In genomic region chr14:91306547-91306946, GRCh38 we compare ENCODE assay signal across 23 cellular contexts.
DNase-seq lines count a peak whose midpoint lies in the region; ATAC-seq lines count a peak whose summit lies in the region.
"Had no signal": no experiment of that assay in that cellular context is flagged by ENCODE, and none has a peak within 500 bp of the region (broad histone marks: within the 10 kb centered on the region; RNA-seq: fewer than 3 reads in every experiment).

No MANE protein-coding gene starts in this region.

- ATAC-seq in CD4-positive, CD25-positive, alpha-beta regulatory T cell (ENCODE audit: low read depth in 2 of 2): no peak
- ATAC-seq in HG02678 (IDR thresholded peaks at IDR 0.05; ENCODE audit: unreplicated experiment): no peak
- ATAC-seq: right cardiac atrium had no signal

- H3K27me3 Mint-ChIP-seq in CD4-positive, CD25-positive, alpha-beta regulatory T cell: no peaks in the 10 kb centered on the region
- H3K27me3 Mint-ChIP-seq in CD4-positive, alpha-beta memory T cell: no peaks in the 10 kb centered on the region
- no peaks in the 10 kb centered on the region for H3K27me3 Mint-ChIP-seq in activated T-helper 1 cell treated with anti-CD3 and anti-CD28 coated beads, Interleukin-12 subunit alpha, Interleukin-12 subunit beta, Interleukin-2, Interleukin-4 antibody, amounts not matched to agents 30 ng/mL and 10 ng/mL and 1 ng/mL, durations not matched to agents 14 hours and 24 hours and 36 hours (ENCODE audit: insufficient read depth)

- H3K4me3 Mint-ChIP-seq in CD4-positive, CD25-positive, alpha-beta regulatory T cell: peak overlapping the region in 2 of 4 donors; percentile 16 to 64
- H3K4me3 Mint-ChIP-seq in CD4-positive, alpha-beta memory T cell: no peak overlapping the region
- no peak overlapping the region for H3K4me3 Mint-ChIP-seq in activated T-helper 1 cell treated with anti-CD3 and anti-CD28 coated beads, Interleukin-12 subunit alpha, Interleukin-12 subunit beta, Interleukin-2, Interleukin-4 antibody, amounts not matched to agents 30 ng/mL and 10 ng/mL and 1 ng/mL, durations not matched to agents 14 hours and 24 hours and 36 hours
- H3K4me3 Mint-ChIP-seq: neural progenitor cell had no signal

- H2BK120ac ChIP-seq in mesendoderm (ENCODE audit: low read depth, low read length): no peak overlapping the region

- peaks cover 4% of the 10 kb centered on the region for H3K79me1 ChIP-seq in mesendoderm (ENCODE audit: low read length)

- H3K4me3 ChIP-seq in CD4-positive, CD25-positive, alpha-beta regulatory T cell (ENCODE audit: low read depth, low read length): no peak overlapping the region
- no peak overlapping the region for H3K4me3 ChIP-seq in CD4-positive, alpha-beta memory T cell (ENCODE audit: low read length in 2 of 2)
- H3K4me3 ChIP-seq in iPS-18a (ENCODE audit: low read length) (no peak overlapping the region), H7 (ENCODE audit: insufficient read depth, low read depth, low read length) (no peak overlapping the region), mesendoderm (ENCODE audit: low read length) (no peak overlapping the region)
- H3K4me3 ChIP-seq: esophagus muscularis mucosa, GM23248, hepatocyte, left ventricle myocardium inferior, neural progenitor cell, SJSA1, transverse colon had no signal

- H4K5ac ChIP-seq in mesendoderm (ENCODE audit: low read length): no peak overlapping the region

- H3K27ac ChIP-seq in CD4-positive, CD25-positive, alpha-beta regulatory T cell (ENCODE audit: insufficient read depth, low read length, poor library complexity, severe bottlenecking): no peak overlapping the region
- no peak overlapping the region for H3K27ac ChIP-seq in CD4-positive, alpha-beta memory T cell (ENCODE audit: low read depth, low read length)
- peak overlapping the region; percentile 61 for H3K27ac ChIP-seq in iPS-18a (ENCODE audit: low read length)
- H3K27ac ChIP-seq in mesendoderm (ENCODE audit: low read depth, low read length): no peak overlapping the region
- H3K27ac ChIP-seq: esophagus muscularis mucosa, GM23248, hepatocyte, left ventricle myocardium inferior, neural progenitor cell, SJSA1, transverse colon had no signal

- no peaks in the 10 kb centered on the region for H3K79me2 ChIP-seq in mesendoderm (ENCODE audit: control insufficient read depth, insufficient read depth, low read length)
- H3K79me2 ChIP-seq: hepatocyte had no signal

- H3K36me3 ChIP-seq in CD4-positive, CD25-positive, alpha-beta regulatory T cell (ENCODE audit: control insufficient read depth, insufficient read depth, low read length): peaks cover 95% of the 10 kb centered on the region
- H3K36me3 ChIP-seq in CD4-positive, alpha-beta memory T cell (ENCODE audit: insufficient read depth, low read length): peaks cover 85% of the 10 kb centered on the region
- H3K36me3 ChIP-seq in iPS-18a (ENCODE audit: control insufficient read depth, low read depth, low read length) (peaks cover 30% of the 10 kb centered on the region), H7 (replicated peaks; ENCODE audit: control insufficient read depth, insufficient read depth, low read length) (peaks cover 24% of the 10 kb centered on the region), mesendoderm (ENCODE audit: control insufficient read depth, insufficient read depth, low read length) (peaks cover 13% of the 10 kb centered on the region)
- H3K36me3 ChIP-seq: neural progenitor cell, SJSA1 had no signal

- H3K9me3 ChIP-seq in CD4-positive, CD25-positive, alpha-beta regulatory T cell (ENCODE audit: control insufficient read depth in 2 of 2, low read length in 2 of 2): no peaks in the 10 kb centered on the region
- no peaks in the 10 kb centered on the region for H3K9me3 ChIP-seq in CD4-positive, alpha-beta memory T cell (ENCODE audit: control insufficient read depth in 1 of 2, low read length in 2 of 2)
- H3K9me3 ChIP-seq in iPS-18a (ENCODE audit: control insufficient read depth, low read depth, low read length): no peaks in the 10 kb centered on the region
- H3K9me3 ChIP-seq: esophagus muscularis mucosa, left ventricle myocardium inferior, SJSA1, transverse colon had no signal

- H3K18ac ChIP-seq in mesendoderm (ENCODE audit: low read length): no peak overlapping the region

- H3K9ac ChIP-seq in iPS-18a (ENCODE audit: low read length) (no peak overlapping the region), mesendoderm (ENCODE audit: low read length) (no peak overlapping the region)
- H3K9ac ChIP-seq: GM23248, neural progenitor cell had no signal

- no peaks in the 10 kb centered on the region for H3K27me3 ChIP-seq in CD4-positive, CD25-positive, alpha-beta regulatory T cell (ENCODE audit: control insufficient read depth, insufficient read depth, low read length)
- H3K27me3 ChIP-seq in CD4-positive, alpha-beta memory T cell (ENCODE audit: insufficient read depth, low read length): no peaks in the 10 kb centered on the region
- peaks cover 5% of the 10 kb centered on the region for H3K27me3 ChIP-seq in iPS-18a (ENCODE audit: control insufficient read depth, insufficient read depth, low read length)
- H3K27me3 ChIP-seq in H7 (ENCODE audit: control insufficient read depth, insufficient read depth, low read length): no peaks in the 10 kb centered on the region
- no peaks in the 10 kb centered on the region for H3K27me3 ChIP-seq in mesendoderm (ENCODE audit: insufficient read depth, low read length, poor library complexity)
- H3K27me3 ChIP-seq: esophagus muscularis mucosa, hepatocyte, neural progenitor cell, SJSA1, transverse colon had no signal

- H3K4ac ChIP-seq in mesendoderm (ENCODE audit: low read depth, low read length): no peak overlapping the region

- no peak overlapping the region for H3K4me2 ChIP-seq in mesendoderm (ENCODE audit: low read length)
- H3K4me2 ChIP-seq: hepatocyte, neural progenitor cell had no signal

- peaks cover 64% of the 10 kb centered on the region for H3K36me3 Mint-ChIP-seq in CD4-positive, CD25-positive, alpha-beta regulatory T cell
- peaks cover 73 to 90% of the 10 kb centered on the region in 2 donors for H3K36me3 Mint-ChIP-seq in CD4-positive, alpha-beta memory T cell
- peaks cover 70% of the 10 kb centered on the region for H3K36me3 Mint-ChIP-seq in activated T-helper 1 cell treated with anti-CD3 and anti-CD28 coated beads, Interleukin-12 subunit alpha, Interleukin-12 subunit beta, Interleukin-2, Interleukin-4 antibody, amounts not matched to agents 30 ng/mL and 10 ng/mL and 1 ng/mL, durations not matched to agents 14 hours and 24 hours and 36 hours (ENCODE audit: low read depth)

- CTCF ChIA-PET in CD4-positive, alpha-beta memory T cell (lab: Charles Lee; ENCODE audit: partially characterized antibody): interaction anchor here (1.0 to 1.8 kb wide), 3 partner anchors 17 to 114 kb away, joined by 3 to 6 read pairs (median 5); partner anchors contain the start of gene CCDC88C

- no peak overlapping the region for H2BK5ac ChIP-seq in mesendoderm (ENCODE audit: low read length)

- H3K23ac ChIP-seq in mesendoderm (ENCODE audit: low read length): no peak overlapping the region

- POLR2A ChIA-PET in CD4-positive, alpha-beta memory T cell (lab: Charles Lee; ENCODE audit: partially characterized antibody): interaction anchor here (1.5 kb wide), 1 partner anchor 11 kb away, joined by 5 read pairs; no protein-coding TSS in a partner anchor

- no peak for DNase-seq in CD4-positive, CD25-positive, alpha-beta regulatory T cell
- no peak for DNase-seq in CD4-positive, alpha-beta memory T cell
- DNase-seq in activated T-helper 1 cell treated with anti-CD3 and anti-CD28 coated beads, Interleukin-12 subunit alpha, Interleukin-12 subunit beta, Interleukin-2, Interleukin-4 antibody, amounts not matched to agents 30 ng/mL and 10 ng/mL and 1 ng/mL, durations not matched to agents 14 hours and 24 hours and 36 hours (ENCODE audit: low spot score): no peak
- DNase-seq in H7: no peak
- DNase-seq in mesendoderm: no peak
- DNase-seq: activated CD4-positive, alpha-beta T cell treated with anti-CD3 and anti-CD28 coated beads for 1 hour; activated effector memory CD4-positive, alpha-beta T cell treated with anti-CD3 and anti-CD28 coated beads, Interleukin-2, amount 50 U/mL, for 16 hours; effector memory CD4-positive, alpha-beta T cell; GM23248; left ventricle myocardium inferior; NCI-H1048; NCI-H187; NCI-H526; stimulated activated CD4-positive, alpha-beta T cell treated with anti-CD3 and anti-CD28 coated beads, Interleukin-4, amount 100 ng/mL, for 4 hours; T-helper 1 cell; transverse colon had no signal

- peak overlapping the region in 2 of 3 donors; percentile 62 to 83 for H3K27ac Mint-ChIP-seq in CD4-positive, CD25-positive, alpha-beta regulatory T cell
- peak overlapping the region in 6 of 7 donors; percentile 35 to 91 (median 68) for H3K27ac Mint-ChIP-seq in CD4-positive, alpha-beta memory T cell
- H3K27ac Mint-ChIP-seq in activated T-helper 1 cell treated with anti-CD3 and anti-CD28 coated beads, Interleukin-12 subunit alpha, Interleukin-12 subunit beta, Interleukin-2, Interleukin-4 antibody, amounts not matched to agents 30 ng/mL and 10 ng/mL and 1 ng/mL, durations not matched to agents 14 hours and 24 hours and 36 hours: peak overlapping the region; percentile 23
- H3K27ac Mint-ChIP-seq: neural progenitor cell had no signal

- H3K4me1 Mint-ChIP-seq in CD4-positive, CD25-positive, alpha-beta regulatory T cell: peaks cover 24 to 60% (median 40%) of the 10 kb centered on the region in 4 donors
- H3K4me1 Mint-ChIP-seq in CD4-positive, alpha-beta memory T cell: peaks cover 28 to 59% (median 42%) of the 10 kb centered on the region in 4 donors
- H3K4me1 Mint-ChIP-seq in activated T-helper 1 cell treated with anti-CD3 and anti-CD28 coated beads, Interleukin-12 subunit alpha, Interleukin-12 subunit beta, Interleukin-2, Interleukin-4 antibody, amounts not matched to agents 30 ng/mL and 10 ng/mL and 1 ng/mL, durations not matched to agents 14 hours and 24 hours and 36 hours (ENCODE audit: low read depth): peaks cover 73% of the 10 kb centered on the region
- H3K4me1 Mint-ChIP-seq: neural progenitor cell had no signal

- WGBS in mesendoderm (ENCODE audit: extremely low coverage, insufficient coverage, low lambda C conversion rate): no CpG with 5 or more reads among the region's 3 CpGs

- intact Hi-C loops in CD4-positive, alpha-beta memory T cell (cut with micrococcal nuclease): no loop called here
- intact Hi-C loops in activated T-helper 1 cell treated with anti-CD3 and anti-CD28 coated beads, Interleukin-12 subunit alpha, Interleukin-12 subunit beta, Interleukin-2, Interleukin-4 antibody, amounts not matched to agents 30 ng/mL and 10 ng/mL and 1 ng/mL, durations not matched to agents 14 hours and 24 hours and 36 hours (cut with micrococcal nuclease): no loop called here

- H3K56ac ChIP-seq in mesendoderm (ENCODE audit: low read length): no peak overlapping the region

- no peak overlapping the region for H2BK15ac ChIP-seq in mesendoderm (replicated peaks; ENCODE audit: low read depth)

- no peak overlapping the region for H2AK5ac ChIP-seq in mesendoderm (ENCODE audit: low read length)

- H4K8ac ChIP-seq in mesendoderm (ENCODE audit: low read depth, low read length): no peak overlapping the region

- H3K9me3 Mint-ChIP-seq in CD4-positive, CD25-positive, alpha-beta regulatory T cell: no peaks in the 10 kb centered on the region
- H3K9me3 Mint-ChIP-seq in CD4-positive, alpha-beta memory T cell: peaks cover 0 to 3% (median 0%) of the 10 kb centered on the region in 8 donors
- H3K9me3 Mint-ChIP-seq in activated T-helper 1 cell treated with anti-CD3 and anti-CD28 coated beads, Interleukin-12 subunit alpha, Interleukin-12 subunit beta, Interleukin-2, Interleukin-4 antibody, amounts not matched to agents 30 ng/mL and 10 ng/mL and 1 ng/mL, durations not matched to agents 14 hours and 24 hours and 36 hours: no peaks in the 10 kb centered on the region
- H3K9me3 Mint-ChIP-seq: neural progenitor cell had no signal

- peaks cover 41% of the 10 kb centered on the region for H3K4me1 ChIP-seq in CD4-positive, CD25-positive, alpha-beta regulatory T cell (ENCODE audit: control insufficient read depth, insufficient read depth, low read length, poor library complexity, severe bottlenecking)
- peaks cover 40% of the 10 kb centered on the region for H3K4me1 ChIP-seq in CD4-positive, alpha-beta memory T cell (ENCODE audit: insufficient read depth, low read length)
- H3K4me1 ChIP-seq in iPS-18a (ENCODE audit: control insufficient read depth, low read depth, low read length): peaks cover 34% of the 10 kb centered on the region
- no peaks in the 10 kb centered on the region for H3K4me1 ChIP-seq in mesendoderm (ENCODE audit: control insufficient read depth, low read depth, low read length)
- H3K4me1 ChIP-seq: SJSA1 had no signal
